Comparison of ENCODE assay signal across 9 cellular contexts in the genomic region with DNA sequence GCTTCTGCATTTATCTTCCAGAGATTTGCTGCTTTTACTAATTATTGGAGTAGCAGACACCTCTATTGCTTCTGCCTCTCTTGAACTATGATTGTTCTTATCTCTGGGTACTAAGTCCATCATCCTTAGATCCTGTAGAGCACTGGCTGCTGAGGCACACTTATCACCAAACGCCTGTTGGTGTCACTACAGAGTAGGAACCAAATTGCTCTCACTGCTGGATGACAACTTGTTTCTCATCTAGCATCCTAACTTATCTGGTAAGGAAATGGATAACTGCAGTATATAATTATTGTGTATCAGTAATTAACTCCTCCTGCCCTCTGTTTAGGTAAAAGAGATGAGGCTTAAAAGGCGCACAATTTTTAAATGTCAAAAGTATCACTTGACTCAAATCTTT.
DNase-seq lines count a peak whose midpoint lies in the region; TF ChIP-seq lines count a peak whose summit lies in the region.
"Had no signal": no experiment of that assay in that cellular context is flagged by ENCODE, and none has a peak within 500 bp of the region (broad histone marks: within the 10 kb centered on the region; RNA-seq: fewer than 3 reads in every experiment).

No MANE protein-coding gene starts in this region.

- peaks cover 9% of the 10 kb centered on the region for H3K27me3 Mint-ChIP-seq in osteocyte (ENCODE audit: unreplicated experiment)

- H3K4me2 ChIP-seq in mammary epithelial cell (ENCODE audit: insufficient read depth, low read depth, low read length) (no peak overlapping the region), Karpas-422 (ENCODE audit: low read depth, low read length, poor library complexity, severe bottlenecking) (no peak overlapping the region)

- peak; percentile 26 for DNase-seq in NAMALWA (ENCODE audit: low spot score)
- DNase-seq in mammary epithelial cell: peak; percentile 17
- DNase-seq in osteocyte (ENCODE audit: extremely low spot score, unreplicated experiment): no peak
- no peak for DNase-seq in effector CD4-positive, alpha-beta T cell
- DNase-seq in esophagus muscularis mucosa (ENCODE audit: extremely low spot score): no peak
- DNase-seq in Karpas-422: no peak
- DNase-seq: NCI-H1048 had no signal

- H3K4me1 ChIP-seq in mammary epithelial cell (ENCODE audit: insufficient read depth, low read length) (no peaks in the 10 kb centered on the region), esophagus muscularis mucosa (no peaks in the 10 kb centered on the region), Karpas-422 (ENCODE audit: low read length) (no peaks in the 10 kb centered on the region)

- BruUV-seq in mammary epithelial cell (replicated peaks; lab: Mats Ljungman, UMichigan): no TSS peak

- no peaks in the 10 kb centered on the region for H3K36me3 Mint-ChIP-seq in osteocyte (ENCODE audit: unreplicated experiment)

- no peak for TF ChIP-seq EP300 in esophagus muscularis mucosa (IDR thresholded peaks at IDR 0.05)

- in situ Hi-C loops in mammary epithelial cell (cut with MboI; ENCODE audit: low sequenced_read_pairs in 2 of 2): no loop called here

- H3K36me3 ChIP-seq in mammary epithelial cell (ENCODE audit: insufficient read depth, low read length): no peaks in the 10 kb centered on the region
- H3K36me3 ChIP-seq in esophagus muscularis mucosa: no peaks in the 10 kb centered on the region
- H3K36me3 ChIP-seq in Karpas-422 (ENCODE audit: insufficient read depth, low read length): no peaks in the 10 kb centered on the region

- intact Hi-C loops in mammary epithelial cell (cut with micrococcal nuclease) (loop anchor here (1.0 kb wide), 1 partner anchor 439 kb away; no protein-coding TSS in a partner anchor), esophagus muscularis mucosa (cut with DNase I) (no loop called here)

- CTCF ChIA-PET in mammary epithelial cell (lab: Charles Lee; ENCODE audit: low non-redundant PET): no interaction called here

- no peaks in the 10 kb centered on the region for H3K9me3 ChIP-seq in mammary epithelial cell (replicated peaks; ENCODE audit: insufficient read depth, low read length)
- no peaks in the 10 kb centered on the region for H3K9me3 ChIP-seq in esophagus muscularis mucosa
- H3K9me3 ChIP-seq in Karpas-422 (ENCODE audit: low read length): no peaks in the 10 kb centered on the region

- no peaks in the 10 kb centered on the region for H3K9me3 Mint-ChIP-seq in osteocyte (ENCODE audit: unreplicated experiment)

- no peak for TF ChIP-seq POLR2A in esophagus muscularis mucosa (IDR thresholded peaks at IDR 0.05; ENCODE audit: low read depth)

- H3K4me3 ChIP-seq in mammary epithelial cell (replicated peaks in 1 of 3; ENCODE audit: insufficient read depth in 1 of 3, low read depth in 2 of 3, low read length in 3 of 3) (no peak overlapping the region), esophagus muscularis mucosa (no peak overlapping the region), Karpas-422 (ENCODE audit: low read length) (no peak overlapping the region)

- H3K27ac ChIP-seq in mammary epithelial cell (ENCODE audit: insufficient read depth, low read depth, low read length): no peak overlapping the region
- H3K27ac ChIP-seq in esophagus muscularis mucosa (replicated peaks in 1 of 4): no peak overlapping the region
- no peak overlapping the region for H3K27ac ChIP-seq in Karpas-422 (ENCODE audit: low read length)

- no peak overlapping the region for H3K27ac Mint-ChIP-seq in osteocyte (ENCODE audit: unreplicated experiment)
- H3K27ac Mint-ChIP-seq: T-helper 2 cell treated with Interferon-gamma antibody and Interleukin-4, amounts not matched to agents 5 μg/mL and 100 μg/mL, for 36 hours had no signal

- H3K9ac ChIP-seq in mammary epithelial cell (ENCODE audit: insufficient read depth, low read length) (no peak overlapping the region), Karpas-422 (ENCODE audit: low read length) (no peak overlapping the region)

- WGBS in mammary epithelial cell (ENCODE audit: low coverage, missing lambda C conversion rate): 86% methylated on average over 2 of the region's 2 CpGs
- 70% methylated on average over 2 of the region's 2 CpGs for WGBS in esophagus muscularis mucosa

- H3K4me1 Mint-ChIP-seq in osteocyte (ENCODE audit: unreplicated experiment): peaks cover 2% of the 10 kb centered on the region

- TF ChIP-seq CTCF in GM12873 (IDR thresholded peaks at IDR 0.05; ENCODE audit: insufficient read depth, low read depth, low read length, missing control alignments) (peak; percentile 11), mammary epithelial cell (conservative IDR thresholded peaks at IDR 0.05 in 1 of 2, IDR thresholded peaks at IDR 0.05 in 1 of 2; ENCODE audit: extremely low read depth in 1 of 2, insufficient read depth in 1 of 2, low read depth in 1 of 2, low read length in 2 of 2) (peak in 1 of 2 donors; percentile 38), osteocyte (IDR thresholded peaks at IDR 0.05) (peak; percentile 47), esophagus muscularis mucosa (IDR thresholded peaks at IDR 0.05) (no peak)

- no peaks in the 10 kb centered on the region for H3K9me2 ChIP-seq in Karpas-422 (replicated peaks; ENCODE audit: insufficient read depth, low read length)

- dilution Hi-C loops in mammary epithelial cell (cut with HindIII; ENCODE audit: low sequenced_read_pairs): no loop called here

- H3K79me2 ChIP-seq in mammary epithelial cell (ENCODE audit: insufficient read depth, low read length): no peaks in the 10 kb centered on the region
- no peaks in the 10 kb centered on the region for H3K79me2 ChIP-seq in Karpas-422 (ENCODE audit: low read length)

- H4K20me1 ChIP-seq in mammary epithelial cell (ENCODE audit: insufficient read depth, low read length) (no peaks in the 10 kb centered on the region), Karpas-422 (ENCODE audit: insufficient read depth, low read depth, low read length) (no peaks in the 10 kb centered on the region)

- H2AFZ ChIP-seq in mammary epithelial cell (ENCODE audit: low read depth, low read length): no peak overlapping the region
- no peak overlapping the region for H2AFZ ChIP-seq in Karpas-422 (ENCODE audit: low read length)

- H3K4me3 Mint-ChIP-seq in osteocyte (ENCODE audit: unreplicated experiment): no peak overlapping the region
- H3K4me3 Mint-ChIP-seq: T-helper 2 cell treated with Interferon-gamma antibody and Interleukin-4, amounts not matched to agents 5 μg/mL and 100 μg/mL, for 36 hours had no signal

- H3K27me3 ChIP-seq in mammary epithelial cell (ENCODE audit: insufficient read depth, low read length) (no peaks in the 10 kb centered on the region), esophagus muscularis mucosa (peaks cover 0 to 24% (median 0%) of the 10 kb centered on the region in 4 donors), Karpas-422 (ENCODE audit: low read length) (no peaks in the 10 kb centered on the region)

Comparison
In these comparisons a context has a peak if more than half of its experiments do, and no peak if none do; other contexts are left out.
1. CTCF ChIP-seq: peak in GM12873 (single experiment) and osteocyte (single experiment); none in esophagus muscularis mucosa (0 of 3).
2. DNase-seq: peak in NAMALWA (single experiment) and mammary epithelial cell (single experiment); none in osteocyte (single experiment), effector CD4-positive, alpha-beta T cell (single experiment), esophagus muscularis mucosa (single experiment) and Karpas-422 (single experiment).